In the genomic region with DNA sequence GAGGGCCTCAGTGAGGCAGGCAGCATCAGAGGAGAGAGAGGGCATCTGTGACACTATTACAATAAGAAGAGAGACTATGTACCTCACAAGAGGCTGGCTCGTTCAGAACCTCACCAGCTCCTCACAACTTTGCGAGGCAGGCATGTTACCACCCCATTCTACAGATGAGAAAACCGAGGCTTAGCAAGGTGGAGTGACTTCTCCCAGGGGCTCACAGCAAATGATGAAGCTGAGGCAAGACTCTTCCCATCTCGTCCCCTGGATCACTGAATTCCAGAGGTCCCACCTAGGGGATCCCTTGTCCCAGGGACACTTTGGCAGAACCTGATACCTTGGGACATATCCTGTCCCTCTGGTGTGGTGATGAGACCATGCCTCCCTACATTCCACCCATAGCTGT, we compare ENCODE assay signal across 28 cellular contexts.
DNase-seq lines count a peak whose midpoint lies in the region; ATAC-seq, FAIRE-seq and TF ChIP-seq lines count a peak whose summit lies in the region.
"Had no signal": no experiment of that assay in that cellular context is flagged by ENCODE, and none has a peak within 500 bp of the region (broad histone marks: within the 10 kb centered on the region; RNA-seq: fewer than 3 reads in every experiment).

No MANE protein-coding gene starts in this region.

- no peak for ATAC-seq in HG02588 (IDR thresholded peaks at IDR 0.05; ENCODE audit: unreplicated experiment)
- no peak for ATAC-seq in HG03196 (IDR thresholded peaks at IDR 0.05; ENCODE audit: unreplicated experiment)
- ATAC-seq in GM18861 (IDR thresholded peaks at IDR 0.05; ENCODE audit: unreplicated experiment): no peak
- ATAC-seq: GM12878 had no signal

- H3K27ac ChIP-seq in kidney (ENCODE audit: low read depth in 2 of 2, low read length in 2 of 2) (no peak overlapping the region), osteoblast (ENCODE audit: low read depth, low read length) (no peak overlapping the region)
- H3K27ac ChIP-seq: BLaER1 had no signal

- H3K9ac ChIP-seq in kidney (ENCODE audit: low read length in 2 of 2): no peak overlapping the region
- H3K9ac ChIP-seq: BLaER1 had no signal

- no peaks in the 10 kb centered on the region for H3K9me3 ChIP-seq in kidney (ENCODE audit: control insufficient read depth in 1 of 2, low read length in 2 of 2)
- no peaks in the 10 kb centered on the region for H3K9me3 ChIP-seq in osteoblast (ENCODE audit: low read depth, low read length)
- H3K9me3 ChIP-seq: BE2C, BLaER1 had no signal

- H2AFZ ChIP-seq in osteoblast (ENCODE audit: low read length): no peak overlapping the region

- H3K79me2 ChIP-seq in osteoblast (ENCODE audit: insufficient read depth, low read length): no peaks in the 10 kb centered on the region

- H4K20me1 ChIP-seq in osteoblast (ENCODE audit: insufficient read depth, low read length): no peaks in the 10 kb centered on the region

- DNase-seq in bronchial epithelial cell (ENCODE audit: low read depth) (no peak), kidney (peak; percentile 8), osteoblast (ENCODE audit: insufficient read length, low spot score, missing footprints) (peak; percentile 74), NCI-H2196 (lab: John Stamatoyannopoulos, UW; ENCODE audit: unreplicated experiment) (no peak)
- DNase-seq: 8988T; ACHN; BE2C; C1 segment of cervical spinal cord; CD4-positive, alpha-beta memory T cell; CD4-positive, CD25-positive, alpha-beta regulatory T cell; CD8-positive, alpha-beta memory T cell; COR-L47; DMS 273 treated with DMSO at 0.1 percent for 48 hours; DMS153; DMS53; DMS79; DND-41; EL; GDM1 had no signal

- intact Hi-C loops in kidney (cut with DNase I): no loop called here

- TF ChIP-seq CTCF in bronchial epithelial cell (IDR thresholded peaks at IDR 0.05; ENCODE audit: insufficient read depth, low read length, severe bottlenecking): no peak
- TF ChIP-seq CTCF in kidney (IDR thresholded peaks at IDR 0.05; ENCODE audit: borderline replicate concordance, extremely low read depth, insufficient read depth): no peak
- TF ChIP-seq CTCF in osteoblast (IDR thresholded peaks at IDR 0.05; ENCODE audit: extremely low read depth, low read depth, low read length): no peak

- FAIRE-seq in bronchial epithelial cell (lab: Jason Lieb, UNC) (peak; percentile 28), kidney (lab: Jason Lieb, UNC) (no peak)
- FAIRE-seq: A204.1, GM12878, GM12892, GM18507, GM19239 had no signal

- H3K36me3 ChIP-seq in bronchial epithelial cell (ENCODE audit: control insufficient read depth, insufficient read depth, low read length) (no peaks in the 10 kb centered on the region), kidney (ENCODE audit: control insufficient read depth in 1 of 2, insufficient read depth in 2 of 2, low read length in 2 of 2) (no peaks in the 10 kb centered on the region), osteoblast (ENCODE audit: insufficient read depth, low read length) (no peaks in the 10 kb centered on the region)
- H3K36me3 ChIP-seq: BE2C, BLaER1 had no signal

- H3K27me3 ChIP-seq in bronchial epithelial cell (ENCODE audit: control insufficient read depth, insufficient read depth, low read length): no peaks in the 10 kb centered on the region
- H3K27me3 ChIP-seq in osteoblast (ENCODE audit: insufficient read depth, low read length): no peaks in the 10 kb centered on the region
- H3K27me3 ChIP-seq: BE2C, BLaER1 had no signal

- H3K4me1 ChIP-seq in kidney (ENCODE audit: control insufficient read depth in 1 of 2, insufficient read depth in 1 of 2, low read depth in 1 of 2, low read length in 2 of 2) (no peaks in the 10 kb centered on the region), osteoblast (ENCODE audit: insufficient read depth, low read length) (no peaks in the 10 kb centered on the region)
- H3K4me1 ChIP-seq: BE2C, BLaER1 had no signal

- H3K4me3 ChIP-seq in bronchial epithelial cell (ENCODE audit: low read depth, low read length): no peak overlapping the region
- no peak overlapping the region for H3K4me3 ChIP-seq in kidney (ENCODE audit: low read length in 2 of 2)
- no peak overlapping the region for H3K4me3 ChIP-seq in osteoblast (ENCODE audit: insufficient read depth, low read length)
- H3K4me3 ChIP-seq: BLaER1, GM12878 had no signal

- H3K4me2 ChIP-seq in osteoblast (ENCODE audit: insufficient read depth, low read length): no peak overlapping the region
- H3K4me2 ChIP-seq: BLaER1 had no signal

Comparison
In these comparisons a context has a peak if more than half of its experiments do, and no peak if none do; other contexts are left out.
1. DNase-seq: peak in kidney (single experiment) and osteoblast (single experiment); none in bronchial epithelial cell (single experiment) and NCI-H2196 (single experiment).